Comparison of ENCODE assay signal across 22 cellular contexts in the genomic region with DNA sequence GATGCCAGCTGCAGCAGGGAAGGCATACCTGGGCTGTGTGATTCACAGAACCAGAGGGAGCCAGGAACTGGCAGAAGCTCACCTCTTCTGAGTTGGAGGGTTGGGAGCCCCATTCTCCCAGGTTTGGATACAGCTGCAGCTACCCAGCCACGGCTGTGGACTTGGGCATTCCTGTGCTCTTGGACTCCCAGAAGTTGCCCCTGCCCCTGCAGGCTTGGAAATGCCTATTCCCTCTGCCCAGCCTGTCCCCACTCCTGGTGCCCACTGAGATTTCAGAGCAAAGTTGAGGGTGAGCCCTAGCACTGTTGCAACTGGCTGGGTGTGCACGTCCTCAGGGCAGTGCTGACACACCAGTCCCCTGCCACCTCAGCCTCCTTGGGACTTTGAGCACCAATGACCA.
DNase-seq lines count a peak whose midpoint lies in the region; ATAC-seq and TF ChIP-seq lines count a peak whose summit lies in the region.
"Had no signal": no experiment of that assay in that cellular context is flagged by ENCODE, and none has a peak within 500 bp of the region (broad histone marks: within the 10 kb centered on the region; RNA-seq: fewer than 3 reads in every experiment).

No MANE protein-coding gene starts in this region.

- H3K36me3 ChIP-seq in gastrocnemius medialis (no peaks in the 10 kb centered on the region), uterus (no peaks in the 10 kb centered on the region)
- H3K36me3 ChIP-seq: BE2C; BLaER1 treated with 17β-estradiol and CSF1 and Interleukin-3, amounts not matched to agents 10 nM and 100 nM had no signal

- no peaks in the 10 kb centered on the region for H3K27me3 ChIP-seq in gastrocnemius medialis
- no peaks in the 10 kb centered on the region for H3K27me3 ChIP-seq in uterus
- H3K27me3 ChIP-seq: BE2C; BLaER1 treated with 17β-estradiol and CSF1 and Interleukin-3, amounts not matched to agents 10 nM and 100 nM had no signal

- H3K27ac ChIP-seq in gastrocnemius medialis = no peak overlapping the region
- no peak overlapping the region for H3K27ac ChIP-seq in uterus
- H3K27ac ChIP-seq: 22Rv1; A549; BLaER1 treated with 17β-estradiol and CSF1 and Interleukin-3, amounts not matched to agents 10 nM and 100 nM had no signal

- TF ChIP-seq POLR2A in gastrocnemius medialis (IDR thresholded peaks at IDR 0.05) (no peak), uterus (IDR thresholded peaks at IDR 0.05) (no peak)

- H3K4me1 Mint-ChIP-seq in stimulated activated memory B cell treated with anti-CD40 and anti-IgM and Interleukin-4, amounts not matched to agents 10 μg/mL and 1 μg/mL and 100 μg/mL, for 72 hours = no peaks in the 10 kb centered on the region
- H3K4me1 Mint-ChIP-seq: CD4-positive, alpha-beta memory T cell; GM23338; H9 had no signal

- H3K4me3 ChIP-seq in gastrocnemius medialis = no peak overlapping the region
- H3K4me3 ChIP-seq in uterus = no peak overlapping the region
- H3K4me3 ChIP-seq: A549; BLaER1 treated with 17β-estradiol and CSF1 and Interleukin-3, amounts not matched to agents 10 nM and 100 nM; GM23338 had no signal

- peak; percentile 47 for ATAC-seq in stimulated activated memory B cell treated with anti-CD40 and anti-IgM and Interleukin-4, amounts not matched to agents 10 μg/mL and 1 μg/mL and 100 μg/mL, for 72 hours
- no peak for ATAC-seq in gastrocnemius medialis
- ATAC-seq: A549, GM23338, HCT116 had no signal

- H3K9me3 ChIP-seq in gastrocnemius medialis = no peaks in the 10 kb centered on the region
- H3K9me3 ChIP-seq in uterus = no peaks in the 10 kb centered on the region
- H3K9me3 ChIP-seq: A549, BE2C had no signal

- TF ChIP-seq CTCF in gastrocnemius medialis (IDR thresholded peaks at IDR 0.05 in 4 of 5, conservative IDR thresholded peaks at IDR 0.05 in 1 of 5) (no peak), uterus (IDR thresholded peaks at IDR 0.05) (no peak)

- H3K4me1 ChIP-seq in gastrocnemius medialis = no peaks in the 10 kb centered on the region
- H3K4me1 ChIP-seq in uterus = no peaks in the 10 kb centered on the region
- H3K4me1 ChIP-seq: A549; BE2C; BLaER1 treated with 17β-estradiol and CSF1 and Interleukin-3, amounts not matched to agents 10 nM and 100 nM had no signal

- H3K27me3 Mint-ChIP-seq in stimulated activated memory B cell treated with anti-CD40 and anti-IgM and Interleukin-4, amounts not matched to agents 10 μg/mL and 1 μg/mL and 100 μg/mL, for 72 hours = no peaks in the 10 kb centered on the region
- H3K27me3 Mint-ChIP-seq: CD4-positive, alpha-beta memory T cell had no signal

- peak; percentile 0 for DNase-seq in stimulated activated CD4-positive, alpha-beta T cell treated with anti-CD3 and anti-CD28 coated beads, Interleukin-12 subunit alpha, Interleukin-12 subunit beta, amount 100 ng/mL, for 4 hours
- DNase-seq in stimulated activated CD4-positive, alpha-beta T cell treated with anti-CD3 and anti-CD28 coated beads, Interleukin-1b, Interleukin-23, amount 100 ng/mL, for 48 hours = no peak
- peak; percentile 46 for DNase-seq in posterior vena cava (ENCODE audit: low spot score)
- DNase-seq in gastrocnemius medialis = no peak
- no peak for DNase-seq in NCI-H1930 (lab: John Stamatoyannopoulos, UW)
- no peak for DNase-seq in uterus
- DNase-seq: ACHN; AML-193; BE2C; Calu3; CD4-positive, alpha-beta memory T cell; COR-L47; DMS53; DMS79 treated with DMSO at 0.1 percent for 48 hours; GF-D8; H9 had no signal

- no peaks in the 10 kb centered on the region for H3K9me3 Mint-ChIP-seq in stimulated activated memory B cell treated with anti-CD40 and anti-IgM and Interleukin-4, amounts not matched to agents 10 μg/mL and 1 μg/mL and 100 μg/mL, for 72 hours
- H3K9me3 Mint-ChIP-seq: H9 had no signal

- in situ Hi-C loops in gastrocnemius medialis (cut with MboI; ENCODE audit: low sequenced_read_pairs in 4 of 4) = no loop called here

- intact Hi-C loops in posterior vena cava (cut with DNase I) (no loop called here), gastrocnemius medialis (cut with DNase I; ENCODE audit: low total_unique reads) (no loop called here), uterus (cut with DNase I; ENCODE audit: low total_unique reads) (no loop called here)

- no peak overlapping the region for H3K27ac Mint-ChIP-seq in stimulated activated memory B cell treated with anti-CD40 and anti-IgM and Interleukin-4, amounts not matched to agents 10 μg/mL and 1 μg/mL and 100 μg/mL, for 72 hours
- H3K27ac Mint-ChIP-seq: CD4-positive, alpha-beta memory T cell; GM23338 had no signal

- H3K36me3 Mint-ChIP-seq in stimulated activated memory B cell treated with anti-CD40 and anti-IgM and Interleukin-4, amounts not matched to agents 10 μg/mL and 1 μg/mL and 100 μg/mL, for 72 hours = no peaks in the 10 kb centered on the region
- H3K36me3 Mint-ChIP-seq: CD4-positive, alpha-beta memory T cell had no signal

- no peak overlapping the region for H3K4me3 Mint-ChIP-seq in stimulated activated memory B cell treated with anti-CD40 and anti-IgM and Interleukin-4, amounts not matched to agents 10 μg/mL and 1 μg/mL and 100 μg/mL, for 72 hours
- H3K4me3 Mint-ChIP-seq: CD4-positive, alpha-beta memory T cell; GM23338; H9 had no signal

Comparison
In these comparisons a context has a peak if more than half of its experiments do, and no peak if none do; other contexts are left out.
1. DNase-seq: peak in stimulated activated CD4-positive, alpha-beta T cell treated with anti-CD3 and anti-CD28 coated beads, Interleukin-12 subunit alpha, Interleukin-12 subunit beta, amount 100 ng/mL, for 4 hours (single experiment) and posterior vena cava (single experiment); none in stimulated activated CD4-positive, alpha-beta T cell treated with anti-CD3 and anti-CD28 coated beads, Interleukin-1b, Interleukin-23, amount 100 ng/mL, for 48 hours (single experiment), gastrocnemius medialis (0 of 2), NCI-H1930 (0 of 2) and uterus (0 of 2).